In genomic region chr9:129143461-129143927, GRCh38 we compare ENCODE assay signal across 1 cellular context.
TF ChIP-seq lines count a peak whose summit lies in the region.

No MANE protein-coding gene starts in this region.

TF ChIP-seq in K562, 482 proteins besides CTCF, POLR2A, EP300 and RAD21 (continued from another document):
- no peak for TF ChIP-seq DLX4 (CRISPR knock-in tag; IDR thresholded peaks at IDR 0.05)
